In genomic region chr14:99508896-99509629, GRCh38 we compare ENCODE assay signal across 14 cellular contexts. TPM values are rescaled to one million over a fixed set of nuclear protein-coding genes. Genes with fewer than 3 reads are reported as not detected.
A peak's percentile ranks its signal among the peaks of the same experiment; 100 is the strongest.
DNase-seq lines count a peak whose midpoint lies in the region; ATAC-seq, FAIRE-seq and TF ChIP-seq lines count a peak whose summit lies in the region.
"Had no signal": no experiment of that assay in that cellular context is flagged by ENCODE, and none has a peak within 500 bp of the region (broad histone marks: within the 10 kb centered on the region; RNA-seq: fewer than 3 reads in every experiment).

No MANE protein-coding gene starts in this region.

- H3K27ac ChIP-seq in cardiac muscle cell: peak overlapping the region; percentile 36
- no peak overlapping the region for H3K27ac ChIP-seq in left ventricle myocardium inferior (replicated peaks)
- peak overlapping the region; percentile 2 for H3K27ac ChIP-seq in suprapubic skin

- ATAC-seq in left lobe of liver (peak; percentile 87), GM19023 (IDR thresholded peaks at IDR 0.05; ENCODE audit: unreplicated experiment) (no peak)

- no peak for TF ChIP-seq CTCF in cardiac muscle cell (IDR thresholded peaks at IDR 0.05; ENCODE audit: low read depth, low read length)
- TF ChIP-seq CTCF in left ventricle myocardium inferior (IDR thresholded peaks at IDR 0.05; ENCODE audit: borderline replicate concordance): no peak
- no peak for TF ChIP-seq CTCF in bronchial epithelial cell (IDR thresholded peaks at IDR 0.05; ENCODE audit: insufficient read depth, low read length, severe bottlenecking)
- TF ChIP-seq CTCF in suprapubic skin (IDR thresholded peaks at IDR 0.05): no peak

- DNase-seq in cardiac muscle cell (ENCODE audit: low read depth in 1 of 2, low spot score in 1 of 2) (no peak), left ventricle myocardium inferior (no peak), bronchial epithelial cell (ENCODE audit: low read depth) (peak; percentile 16), left lobe of liver (ENCODE audit: low spot score) (peak; percentile 92), suprapubic skin (ENCODE audit: low spot score in 2 of 2) (peak in 1 of 2 donors; percentile 58), SHP77 treated with DMSO at 0.1 percent for 48 hours (lab: John Stamatoyannopoulos, UW) (no peak), NOMO-1 treated with dmso at 0.1 percent for 144 hours (lab: John Stamatoyannopoulos, UW; ENCODE audit: unreplicated experiment) (no peak)
- DNase-seq: DMS79 treated with DMSO at 0.1 percent for 48 hours; natural killer cell; NCI-H2081 treated with DMSO at 0.1 percent for 48 hours; stimulated activated CD8-positive, alpha-beta memory T cell treated with anti-CD3 and anti-CD28 coated beads, Interleukin-4, amount 100 ng/mL, for 48 hours had no signal

- H3K36me3 ChIP-seq in cardiac muscle cell (peaks cover 35% of the 10 kb centered on the region), left ventricle myocardium inferior (peaks cover 85% of the 10 kb centered on the region), bronchial epithelial cell (ENCODE audit: control insufficient read depth, insufficient read depth, low read length) (peaks cover 30% of the 10 kb centered on the region), suprapubic skin (peaks cover 96% of the 10 kb centered on the region)

- WGBS in suprapubic skin: 50% methylated on average over 13 of the region's 23 CpGs

- peak; percentile 40 for FAIRE-seq in bronchial epithelial cell (lab: Jason Lieb, UNC)
- FAIRE-seq: GM18507, islet of Langerhans had no signal

- no peaks in the 10 kb centered on the region for H3K4me1 ChIP-seq in cardiac muscle cell (ENCODE audit: low read depth)
- H3K4me1 ChIP-seq in left ventricle myocardium inferior: peaks cover 33% of the 10 kb centered on the region
- peaks cover 11% of the 10 kb centered on the region for H3K4me1 ChIP-seq in suprapubic skin

- TF ChIP-seq EP300 in suprapubic skin (IDR thresholded peaks at IDR 0.05): no peak

- H3K27me3 ChIP-seq in cardiac muscle cell: no peaks in the 10 kb centered on the region
- H3K27me3 ChIP-seq in left ventricle myocardium inferior (ENCODE audit: low read depth): no peaks in the 10 kb centered on the region
- H3K27me3 ChIP-seq in bronchial epithelial cell (ENCODE audit: control insufficient read depth, insufficient read depth, low read length): no peaks in the 10 kb centered on the region
- H3K27me3 ChIP-seq in suprapubic skin: no peaks in the 10 kb centered on the region

- no peak overlapping the region for H3K4me3 ChIP-seq in cardiac muscle cell
- no peak overlapping the region for H3K4me3 ChIP-seq in left ventricle myocardium inferior
- H3K4me3 ChIP-seq in bronchial epithelial cell (ENCODE audit: low read depth, low read length): no peak overlapping the region
- no peak overlapping the region for H3K4me3 ChIP-seq in suprapubic skin

- no peak for TF ChIP-seq POLR2A in suprapubic skin (IDR thresholded peaks at IDR 0.05)

- intact Hi-C loops in left ventricle myocardium inferior (cut with micrococcal nuclease): no loop called here

- H3K9me3 ChIP-seq in cardiac muscle cell (ENCODE audit: low read depth) (no peaks in the 10 kb centered on the region), left ventricle myocardium inferior (replicated peaks) (no peaks in the 10 kb centered on the region), suprapubic skin (no peaks in the 10 kb centered on the region)

RNA-seq across cellular contexts. Expression of gene CCNK, which starts 27.9 kb away (rescaled TPM):
- total RNA-seq in cardiac muscle cell (14.2 and 17.3 TPM in 2 replicates), left ventricle myocardium inferior (32.2 TPM), bronchial epithelial cell (18.4 and 43.3 TPM in 2 replicates), left lobe of liver (13.8 TPM), suprapubic skin (10 to 100 TPM; 23.4 to 66.3 (median 39.0) TPM)
- 13.3 and 13.7 TPM in 2 replicates for polyA plus RNA-seq in cardiac muscle cell

RNA-seq across cellular contexts. Expression of gene SETD3, which starts 28.4 kb away (rescaled TPM):
- total RNA-seq in cardiac muscle cell (59.4 and 67.5 TPM in 2 replicates), left ventricle myocardium inferior (101 TPM), bronchial epithelial cell (54.9 and 66.6 TPM in 2 replicates), left lobe of liver (25.1 TPM), suprapubic skin (10 to 100 TPM; 50.2 to 57.5 (median 54.8) TPM)
- polyA plus RNA-seq in cardiac muscle cell: 60.1 and 71.4 TPM in 2 replicates

Comparison
In these comparisons a context has a peak if more than half of its experiments do, and no peak if none do; other contexts are left out.
1. DNase-seq: peak in bronchial epithelial cell (single experiment) and left lobe of liver (single experiment); none in cardiac muscle cell (0 of 2), left ventricle myocardium inferior (single experiment), SHP77 treated with DMSO at 0.1 percent for 48 hours (single experiment) and NOMO-1 treated with dmso at 0.1 percent for 144 hours (single experiment).